Comparison of ENCODE assay signal across 8 cellular contexts in genomic region chr6:3068329-3069223, GRCh38. TPM values are rescaled to one million over a fixed set of nuclear protein-coding genes. Genes with fewer than 3 reads are reported as not detected.
DNase-seq lines count a peak whose midpoint lies in the region; ATAC-seq lines count a peak whose summit lies in the region.

Gene RIPK1, plus strand, starts transcription at chr6:3068494. Its CDS starts 8,330 bp downstream, at chr6:3076824.

- in situ Hi-C loops in Caki2 (cut with HindIII; ENCODE audit: low pct_unique_long_range_greater_than_20kb, low sequenced_read_pairs): no loop called here
- in situ Hi-C loops in endometrial microvascular endothelial cells (cut with HindIII; ENCODE audit: inconsistent ontology term, low pct_unique_long_range_greater_than_20kb, low sequenced_read_pairs): no loop called here

- peaks cover 14% of the 10 kb centered on the region for H3K36me3 ChIP-seq in NT2/D1 (ENCODE audit: insufficient read depth, insufficient read length, low read length)

- DNase-seq in Caki2 (ENCODE audit: low read depth) (peak; percentile 92), HS-27A (ENCODE audit: low read depth) (peak; percentile 36), NT2/D1 (ENCODE audit: low read depth, low spot score) (no peak), midbrain (lab: John Stamatoyannopoulos, UW) (peak; percentile 91)
- DNase-seq in activated CD8-positive, alpha-beta memory T cell treated with anti-CD3 and anti-CD28 coated beads, Interleukin-2, amount 50 U/mL, for 24 hours (ENCODE audit: extremely low read depth): peak; percentile 78
- peak; percentile 93 for DNase-seq in stimulated activated CD8-positive, alpha-beta memory T cell treated with anti-CD3 and anti-CD28 coated beads, Interleukin-2, amount 100 ng/mL, for 48 hours (ENCODE audit: low read depth in 2 of 2)

- peak; percentile 72 for ATAC-seq in GM19468 (IDR thresholded peaks at IDR 0.05; ENCODE audit: extremely low read depth, unreplicated experiment)

- H3K4me3 ChIP-seq in NT2/D1 (ENCODE audit: insufficient read length, low read depth): peak within 1 kb of the TSS; percentile 71

- H3K4me1 ChIP-seq in NT2/D1 (ENCODE audit: insufficient read depth, insufficient read length): peaks cover 3% of the 10 kb centered on the region

- peak within 1 kb of the TSS; percentile 88 for H3K9ac ChIP-seq in NT2/D1 (ENCODE audit: insufficient read length, low read depth)

- no peaks in the 10 kb centered on the region for H3K27me3 ChIP-seq in NT2/D1 (ENCODE audit: insufficient read depth, insufficient read length)

- H3K9me3 ChIP-seq in NT2/D1 (ENCODE audit: insufficient read depth, low read length): no peaks in the 10 kb centered on the region

RNA-seq across cellular contexts. Expression of gene RIPK1, which starts in this region (rescaled TPM):
- total RNA-seq in Caki2 (2014; rRNA removed; shearing (Covaris generic); ENCODE audit: low replicate concordance): 6.7 and 7.5 TPM in 2 replicates
- 20.0 TPM for total RNA-seq in endometrial microvascular endothelial cells (ENCODE audit: inconsistent ontology term)
